ENCODE assay signal across 8 cellular contexts in genomic region chr17:35373984-35374765, GRCh38. TPM values are rescaled to one million over a fixed set of nuclear protein-coding genes. Genes with fewer than 3 reads are reported as not detected.
DNase-seq lines count a peak whose midpoint lies in the region; ATAC-seq and TF ChIP-seq lines count a peak whose summit lies in the region.

No MANE protein-coding gene starts in this region.

- no peaks in the 10 kb centered on the region for H3K4me1 ChIP-seq in ectodermal cell (ENCODE audit: control insufficient read depth, insufficient read depth, low read length)

- H3K27me3 ChIP-seq in ectodermal cell (ENCODE audit: control insufficient read depth, insufficient read depth, low read length, poor library complexity, severe bottlenecking), result peaks cover 56% of the 10 kb centered on the region

- DNase-seq in NAMALWA (ENCODE audit: low spot score) (peak; percentile 80), medulla oblongata (ENCODE audit: extremely low spot score) (peak; percentile 41)
- DNase-seq in activated CD4-positive, alpha-beta T cell treated with anti-CD3 and anti-CD28 coated beads, Interleukin-2, amount 50 U/mL, for 48 hours, result peak; percentile 61 to 66
- DNase-seq in stimulated activated CD8-positive, alpha-beta memory T cell treated with anti-CD3 and anti-CD28 coated beads, Interleukin-15, amount 100 ng/mL, for 48 hours (ENCODE audit: low read depth in 2 of 2), result peak; percentile 27 to 32

- 6 to 11% methylated on average over 43 to 47 of the region's 47 CpGs for WGBS in ectodermal cell, 2 experiments

- peak overlapping the region; percentile 27 for H3K4me3 ChIP-seq in ectodermal cell (ENCODE audit: insufficient read depth, low read depth, low read length)

- peak; percentile 54 for ATAC-seq in GM18909 (IDR thresholded peaks at IDR 0.05; ENCODE audit: poor library complexity, unreplicated experiment)
- ATAC-seq in HG03342 (IDR thresholded peaks at IDR 0.05; ENCODE audit: unreplicated experiment), result no peak

- peak overlapping the region; percentile 78 for H3K27ac ChIP-seq in 22Rv1
- no peak overlapping the region for H3K27ac ChIP-seq in ectodermal cell (ENCODE audit: insufficient read depth, low read depth, low read length, poor library complexity, severe bottlenecking)

- H3K9me3 ChIP-seq in ectodermal cell (ENCODE audit: control insufficient read depth, low read length), result no peaks in the 10 kb centered on the region

- H3K36me3 ChIP-seq in ectodermal cell (ENCODE audit: control insufficient read depth, insufficient read depth, low read length), result no peaks in the 10 kb centered on the region

- no peak for TF ChIP-seq CTCF in 22Rv1 (IDR thresholded peaks at IDR 0.05)

RNA-seq across cellular contexts. Expression of gene SLFN11, which starts 0.8 kb away (rescaled TPM):
- 2.9 TPM for polyA plus RNA-seq in ectodermal cell (2013, experiment 1 of 4)
- 2.0 TPM for polyA plus RNA-seq in ectodermal cell (2013, experiment 2 of 4)
- polyA plus RNA-seq in ectodermal cell (2013, experiment 3 of 4), result 1.4 TPM
- 2.2 TPM for polyA plus RNA-seq in ectodermal cell (2013, experiment 4 of 4)

RNA-seq across cellular contexts. Expression of gene SLFN12, which starts 58.1 kb away (rescaled TPM):
- polyA plus RNA-seq in ectodermal cell (2013, experiment 1 of 4), result 5.9 TPM
- 3.9 TPM for polyA plus RNA-seq in ectodermal cell (2013, experiment 2 of 4)
- 2.1 TPM for polyA plus RNA-seq in ectodermal cell (2013, experiment 3 of 4)
- polyA plus RNA-seq in ectodermal cell (2013, experiment 4 of 4), result 2.8 TPM

Comparison
In these comparisons a context has a peak if more than half of its experiments do, and no peak if none do; other contexts are left out.
1. DNase-seq: peak in every context shown above with its lines; median percentile 80 in NAMALWA; 64 in activated CD4-positive, alpha-beta T cell treated with anti-CD3 and anti-CD28 coated beads, Interleukin-2, amount 50 U/mL, for 48 hours; 41 in medulla oblongata; 30 in stimulated activated CD8-positive, alpha-beta memory T cell treated with anti-CD3 and anti-CD28 coated beads, Interleukin-15, amount 100 ng/mL, for 48 hours.